Comparison of ENCODE assay signal across 1 cellular context in the genomic region with DNA sequence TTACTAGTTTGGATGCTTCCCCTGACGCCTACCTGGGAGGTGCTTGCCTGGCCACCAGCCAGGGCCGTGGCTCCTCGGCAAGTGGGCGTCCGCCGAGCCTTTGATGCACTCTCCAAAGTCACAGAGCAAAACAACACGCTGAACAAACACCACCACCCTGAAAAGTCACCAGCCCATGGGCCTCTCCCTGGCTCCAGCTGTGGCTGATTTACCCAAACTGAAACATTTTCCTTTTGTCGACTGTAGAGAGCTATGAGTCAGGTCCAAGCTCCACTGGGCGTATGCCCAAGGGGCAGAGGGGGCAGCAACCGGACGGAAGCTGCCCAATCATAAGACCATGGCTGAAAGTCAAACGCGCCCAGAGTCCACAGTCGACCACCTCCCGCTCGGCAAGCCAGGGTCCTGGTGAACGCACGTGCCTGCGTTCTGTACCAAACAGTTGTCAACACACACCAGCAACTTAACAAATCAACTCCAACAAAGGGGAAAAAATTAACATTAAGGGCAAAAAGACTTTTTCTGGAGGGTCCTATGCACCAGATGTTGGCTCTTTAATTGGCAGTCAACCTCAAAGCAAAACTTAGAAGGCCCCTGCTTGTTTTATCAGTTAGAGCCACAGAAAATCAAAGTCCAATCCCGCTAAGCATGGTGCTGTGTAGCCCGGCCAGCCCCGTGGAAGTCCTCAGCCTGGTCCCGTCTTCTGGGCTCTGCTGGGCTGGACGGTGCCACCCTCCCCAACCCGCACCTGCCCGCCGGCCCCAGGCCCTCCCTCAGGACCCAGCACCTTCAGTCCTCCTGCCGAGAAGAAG.
TF ChIP-seq lines count a peak whose summit lies in the region.

No MANE protein-coding gene starts in this region.

TF ChIP-seq in HepG2, 621 proteins besides CTCF, POLR2A, EP300 and RAD21 (continued from another document and continues in another):
- TF ChIP-seq, protein P1, sequence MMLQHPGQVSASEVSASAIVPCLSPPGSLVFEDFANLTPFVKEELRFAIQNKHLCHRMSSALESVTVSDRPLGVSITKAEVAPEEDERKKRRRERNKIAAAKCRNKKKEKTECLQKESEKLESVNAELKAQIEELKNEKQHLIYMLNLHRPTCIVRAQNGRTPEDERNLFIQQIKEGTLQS (CRISPR knock-in tag; IDR thresholded peaks at IDR 0.05), result peak; percentile 46; the same call in 1 of the 2 replicates
- TF ChIP-seq SMYD3 (CRISPR knock-in tag; IDR thresholded peaks at IDR 0.05), result 0 out of 2 replicates have a peak, but pooled peaks have one; percentile 77
- TF ChIP-seq NR2C2 (CRISPR knock-in tag; IDR thresholded peaks at IDR 0.05; ENCODE audit: borderline replicate concordance), result peak; percentile 68
- TF ChIP-seq, protein P2, sequence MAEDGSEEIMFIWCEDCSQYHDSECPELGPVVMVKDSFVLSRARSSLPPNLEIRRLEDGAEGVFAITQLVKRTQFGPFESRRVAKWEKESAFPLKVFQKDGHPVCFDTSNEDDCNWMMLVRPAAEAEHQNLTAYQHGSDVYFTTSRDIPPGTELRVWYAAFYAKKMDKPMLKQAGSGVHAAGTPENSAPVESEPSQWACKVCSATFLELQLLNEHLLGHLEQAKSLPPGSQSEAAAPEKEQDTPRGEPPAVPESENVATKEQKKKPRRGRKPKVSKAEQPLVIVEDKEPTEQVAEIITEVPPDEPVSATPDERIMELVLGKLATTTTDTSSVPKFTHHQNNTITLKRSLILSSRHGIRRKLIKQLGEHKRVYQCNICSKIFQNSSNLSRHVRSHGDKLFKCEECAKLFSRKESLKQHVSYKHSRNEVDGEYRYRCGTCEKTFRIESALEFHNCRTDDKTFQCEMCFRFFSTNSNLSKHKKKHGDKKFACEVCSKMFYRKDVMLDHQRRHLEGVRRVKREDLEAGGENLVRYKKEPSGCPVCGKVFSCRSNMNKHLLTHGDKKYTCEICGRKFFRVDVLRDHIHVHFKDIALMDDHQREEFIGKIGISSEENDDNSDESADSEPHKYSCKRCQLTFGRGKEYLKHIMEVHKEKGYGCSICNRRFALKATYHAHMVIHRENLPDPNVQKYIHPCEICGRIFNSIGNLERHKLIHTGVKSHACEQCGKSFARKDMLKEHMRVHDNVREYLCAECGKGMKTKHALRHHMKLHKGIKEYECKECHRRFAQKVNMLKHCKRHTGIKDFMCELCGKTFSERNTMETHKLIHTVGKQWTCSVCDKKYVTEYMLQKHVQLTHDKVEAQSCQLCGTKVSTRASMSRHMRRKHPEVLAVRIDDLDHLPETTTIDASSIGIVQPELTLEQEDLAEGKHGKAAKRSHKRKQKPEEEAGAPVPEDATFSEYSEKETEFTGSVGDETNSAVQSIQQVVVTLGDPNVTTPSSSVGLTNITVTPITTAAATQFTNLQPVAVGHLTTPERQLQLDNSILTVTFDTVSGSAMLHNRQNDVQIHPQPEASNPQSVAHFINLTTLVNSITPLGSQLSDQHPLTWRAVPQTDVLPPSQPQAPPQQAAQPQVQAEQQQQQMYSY (CRISPR knock-in tag; IDR thresholded peaks at IDR 0.05), result peak; percentile 51; the same call in 1 of the 2 replicates
- TF ChIP-seq PITX1 (CRISPR knock-in tag; IDR thresholded peaks at IDR 0.05), result peak; percentile 92
- peak; percentile 69 for TF ChIP-seq SKI (IDR thresholded peaks at IDR 0.05; ENCODE audit: partially characterized antibody)
- TF ChIP-seq ZNF224 (CRISPR knock-in tag; IDR thresholded peaks at IDR 0.05), result no peak
- no peak for TF ChIP-seq KLF9 (CRISPR knock-in tag; IDR thresholded peaks at IDR 0.05; ENCODE audit: low read depth)
- TF ChIP-seq ZNF775 (CRISPR knock-in tag; IDR thresholded peaks at IDR 0.05; ENCODE audit: borderline replicate concordance), result no peak
- 0 out of 2 replicates have a peak, but pooled peaks have one; percentile 72 for TF ChIP-seq ZNF264 (CRISPR knock-in tag; IDR thresholded peaks at IDR 0.05)
- no peak for TF ChIP-seq HES4 (CRISPR knock-in tag; IDR thresholded peaks at IDR 0.05; ENCODE audit: borderline replicate concordance)
- TF ChIP-seq MAFG (CRISPR knock-in tag; IDR thresholded peaks at IDR 0.05), result no peak
- no peak; the same call in 1 of the 2 replicates for TF ChIP-seq ELF4 (CRISPR knock-in tag; IDR thresholded peaks at IDR 0.05; ENCODE audit: borderline replicate concordance)
- no peak for TF ChIP-seq SIN3B (IDR thresholded peaks at IDR 0.05; ENCODE audit: low read length)
- peak; percentile 91; the same call in 1 of the 2 replicates for TF ChIP-seq ZNF749 (CRISPR knock-in tag; IDR thresholded peaks at IDR 0.05; ENCODE audit: borderline replicate concordance)
- no peak for TF ChIP-seq ZNF24 (IDR thresholded peaks at IDR 0.05)
- TF ChIP-seq, protein P3, sequence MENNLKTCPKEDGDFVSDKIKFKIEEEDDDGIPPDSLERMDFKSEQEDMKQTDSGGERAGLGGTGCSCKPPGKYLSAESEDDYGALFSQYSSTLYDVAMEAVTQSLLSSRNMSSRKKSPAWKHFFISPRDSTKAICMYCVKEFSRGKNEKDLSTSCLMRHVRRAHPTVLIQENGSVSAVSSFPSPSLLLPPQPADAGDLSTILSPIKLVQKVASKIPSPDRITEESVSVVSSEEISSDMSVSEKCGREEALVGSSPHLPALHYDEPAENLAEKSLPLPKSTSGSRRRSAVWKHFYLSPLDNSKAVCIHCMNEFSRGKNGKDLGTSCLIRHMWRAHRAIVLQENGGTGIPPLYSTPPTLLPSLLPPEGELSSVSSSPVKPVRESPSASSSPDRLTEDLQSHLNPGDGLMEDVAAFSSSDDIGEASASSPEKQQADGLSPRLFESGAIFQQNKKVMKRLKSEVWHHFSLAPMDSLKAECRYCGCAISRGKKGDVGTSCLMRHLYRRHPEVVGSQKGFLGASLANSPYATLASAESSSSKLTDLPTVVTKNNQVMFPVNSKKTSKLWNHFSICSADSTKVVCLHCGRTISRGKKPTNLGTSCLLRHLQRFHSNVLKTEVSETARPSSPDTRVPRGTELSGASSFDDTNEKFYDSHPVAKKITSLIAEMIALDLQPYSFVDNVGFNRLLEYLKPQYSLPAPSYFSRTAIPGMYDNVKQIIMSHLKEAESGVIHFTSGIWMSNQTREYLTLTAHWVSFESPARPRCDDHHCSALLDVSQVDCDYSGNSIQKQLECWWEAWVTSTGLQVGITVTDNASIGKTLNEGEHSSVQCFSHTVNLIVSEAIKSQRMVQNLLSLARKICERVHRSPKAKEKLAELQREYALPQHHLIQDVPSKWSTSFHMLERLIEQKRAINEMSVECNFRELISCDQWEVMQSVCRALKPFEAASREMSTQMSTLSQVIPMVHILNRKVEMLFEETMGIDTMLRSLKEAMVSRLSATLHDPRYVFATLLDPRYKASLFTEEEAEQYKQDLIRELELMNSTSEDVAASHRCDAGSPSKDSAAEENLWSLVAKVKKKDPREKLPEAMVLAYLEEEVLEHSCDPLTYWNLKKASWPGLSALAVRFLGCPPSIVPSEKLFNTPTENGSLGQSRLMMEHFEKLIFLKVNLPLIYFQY (CRISPR knock-in tag; IDR thresholded peaks at IDR 0.05; ENCODE audit: borderline replicate concordance), result peak; percentile 90
- TF ChIP-seq, protein P4, sequence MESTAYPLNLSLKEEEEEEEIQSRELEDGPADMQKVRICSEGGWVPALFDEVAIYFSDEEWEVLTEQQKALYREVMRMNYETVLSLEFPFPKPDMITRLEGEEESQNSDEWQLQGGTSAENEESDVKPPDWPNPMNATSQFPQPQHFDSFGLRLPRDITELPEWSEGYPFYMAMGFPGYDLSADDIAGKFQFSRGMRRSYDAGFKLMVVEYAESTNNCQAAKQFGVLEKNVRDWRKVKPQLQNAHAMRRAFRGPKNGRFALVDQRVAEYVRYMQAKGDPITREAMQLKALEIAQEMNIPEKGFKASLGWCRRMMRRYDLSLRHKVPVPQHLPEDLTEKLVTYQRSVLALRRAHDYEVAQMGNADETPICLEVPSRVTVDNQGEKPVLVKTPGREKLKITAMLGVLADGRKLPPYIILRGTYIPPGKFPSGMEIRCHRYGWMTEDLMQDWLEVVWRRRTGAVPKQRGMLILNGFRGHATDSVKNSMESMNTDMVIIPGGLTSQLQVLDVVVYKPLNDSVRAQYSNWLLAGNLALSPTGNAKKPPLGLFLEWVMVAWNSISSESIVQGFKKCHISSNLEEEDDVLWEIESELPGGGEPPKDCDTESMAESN (CRISPR knock-in tag; conservative IDR thresholded peaks at IDR 0.05), result peak; percentile 87
- TF ChIP-seq ZC3H4 (CRISPR knock-in tag; IDR thresholded peaks at IDR 0.05; ENCODE audit: borderline replicate concordance), result peak; percentile 75
- peak; percentile 91; the same call in 1 of the 2 replicates for TF ChIP-seq SPEN (CRISPR knock-in tag; IDR thresholded peaks at IDR 0.05; ENCODE audit: low read depth)
- TF ChIP-seq, protein P5, sequence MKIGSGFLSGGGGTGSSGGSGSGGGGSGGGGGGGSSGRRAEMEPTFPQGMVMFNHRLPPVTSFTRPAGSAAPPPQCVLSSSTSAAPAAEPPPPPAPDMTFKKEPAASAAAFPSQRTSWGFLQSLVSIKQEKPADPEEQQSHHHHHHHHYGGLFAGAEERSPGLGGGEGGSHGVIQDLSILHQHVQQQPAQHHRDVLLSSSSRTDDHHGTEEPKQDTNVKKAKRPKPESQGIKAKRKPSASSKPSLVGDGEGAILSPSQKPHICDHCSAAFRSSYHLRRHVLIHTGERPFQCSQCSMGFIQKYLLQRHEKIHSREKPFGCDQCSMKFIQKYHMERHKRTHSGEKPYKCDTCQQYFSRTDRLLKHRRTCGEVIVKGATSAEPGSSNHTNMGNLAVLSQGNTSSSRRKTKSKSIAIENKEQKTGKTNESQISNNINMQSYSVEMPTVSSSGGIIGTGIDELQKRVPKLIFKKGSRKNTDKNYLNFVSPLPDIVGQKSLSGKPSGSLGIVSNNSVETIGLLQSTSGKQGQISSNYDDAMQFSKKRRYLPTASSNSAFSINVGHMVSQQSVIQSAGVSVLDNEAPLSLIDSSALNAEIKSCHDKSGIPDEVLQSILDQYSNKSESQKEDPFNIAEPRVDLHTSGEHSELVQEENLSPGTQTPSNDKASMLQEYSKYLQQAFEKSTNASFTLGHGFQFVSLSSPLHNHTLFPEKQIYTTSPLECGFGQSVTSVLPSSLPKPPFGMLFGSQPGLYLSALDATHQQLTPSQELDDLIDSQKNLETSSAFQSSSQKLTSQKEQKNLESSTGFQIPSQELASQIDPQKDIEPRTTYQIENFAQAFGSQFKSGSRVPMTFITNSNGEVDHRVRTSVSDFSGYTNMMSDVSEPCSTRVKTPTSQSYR (CRISPR knock-in tag; IDR thresholded peaks at IDR 0.05; ENCODE audit: borderline replicate concordance), result peak; percentile 27; the same call in 1 of the 2 replicates
- TF ChIP-seq STAG1 (CRISPR knock-in tag; IDR thresholded peaks at IDR 0.05), result peak; percentile 35
- no peak; the same call in 1 of the 2 replicates for TF ChIP-seq ZNF34 (CRISPR knock-in tag; IDR thresholded peaks at IDR 0.05; ENCODE audit: borderline replicate concordance)
- no peak for TF ChIP-seq GLI4 (CRISPR knock-in tag; IDR thresholded peaks at IDR 0.05; ENCODE audit: borderline replicate concordance)
- TF ChIP-seq, protein P6, sequence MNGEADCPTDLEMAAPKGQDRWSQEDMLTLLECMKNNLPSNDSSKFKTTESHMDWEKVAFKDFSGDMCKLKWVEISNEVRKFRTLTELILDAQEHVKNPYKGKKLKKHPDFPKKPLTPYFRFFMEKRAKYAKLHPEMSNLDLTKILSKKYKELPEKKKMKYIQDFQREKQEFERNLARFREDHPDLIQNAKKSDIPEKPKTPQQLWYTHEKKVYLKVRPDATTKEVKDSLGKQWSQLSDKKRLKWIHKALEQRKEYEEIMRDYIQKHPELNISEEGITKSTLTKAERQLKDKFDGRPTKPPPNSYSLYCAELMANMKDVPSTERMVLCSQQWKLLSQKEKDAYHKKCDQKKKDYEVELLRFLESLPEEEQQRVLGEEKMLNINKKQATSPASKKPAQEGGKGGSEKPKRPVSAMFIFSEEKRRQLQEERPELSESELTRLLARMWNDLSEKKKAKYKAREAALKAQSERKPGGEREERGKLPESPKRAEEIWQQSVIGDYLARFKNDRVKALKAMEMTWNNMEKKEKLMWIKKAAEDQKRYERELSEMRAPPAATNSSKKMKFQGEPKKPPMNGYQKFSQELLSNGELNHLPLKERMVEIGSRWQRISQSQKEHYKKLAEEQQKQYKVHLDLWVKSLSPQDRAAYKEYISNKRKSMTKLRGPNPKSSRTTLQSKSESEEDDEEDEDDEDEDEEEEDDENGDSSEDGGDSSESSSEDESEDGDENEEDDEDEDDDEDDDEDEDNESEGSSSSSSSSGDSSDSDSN (CRISPR knock-in tag; IDR thresholded peaks at IDR 0.05), result peak; percentile 91
- TF ChIP-seq, protein P7, sequence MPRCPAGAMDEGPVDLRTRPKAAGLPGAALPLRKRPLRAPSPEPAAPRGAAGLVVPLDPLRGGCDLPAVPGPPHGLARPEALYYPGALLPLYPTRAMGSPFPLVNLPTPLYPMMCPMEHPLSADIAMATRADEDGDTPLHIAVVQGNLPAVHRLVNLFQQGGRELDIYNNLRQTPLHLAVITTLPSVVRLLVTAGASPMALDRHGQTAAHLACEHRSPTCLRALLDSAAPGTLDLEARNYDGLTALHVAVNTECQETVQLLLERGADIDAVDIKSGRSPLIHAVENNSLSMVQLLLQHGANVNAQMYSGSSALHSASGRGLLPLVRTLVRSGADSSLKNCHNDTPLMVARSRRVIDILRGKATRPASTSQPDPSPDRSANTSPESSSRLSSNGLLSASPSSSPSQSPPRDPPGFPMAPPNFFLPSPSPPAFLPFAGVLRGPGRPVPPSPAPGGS (CRISPR knock-in tag; IDR thresholded peaks at IDR 0.05), result peak; percentile 80
- TF ChIP-seq ZNF607 (CRISPR knock-in tag; IDR thresholded peaks at IDR 0.05; ENCODE audit: borderline replicate concordance), result 0 out of 2 replicates have a peak, but pooled peaks have one; percentile 60
- TF ChIP-seq MTA3 (CRISPR knock-in tag; IDR thresholded peaks at IDR 0.05), result no peak
- peak; percentile 99 for TF ChIP-seq MED1 (CRISPR knock-in tag; IDR thresholded peaks at IDR 0.05)
- no peak for TF ChIP-seq ZNF660 (CRISPR knock-in tag; IDR thresholded peaks at IDR 0.05; ENCODE audit: borderline replicate concordance, low read depth)
- TF ChIP-seq SALL2 (CRISPR knock-in tag; IDR thresholded peaks at IDR 0.05), result peak; percentile 92; the same call in 1 of the 2 replicates
- no peak; the same call in 1 of the 2 replicates for TF ChIP-seq ZNF782 (CRISPR knock-in tag; IDR thresholded peaks at IDR 0.05; ENCODE audit: borderline replicate concordance)
- TF ChIP-seq SP140L (CRISPR knock-in tag; IDR thresholded peaks at IDR 0.05; ENCODE audit: borderline replicate concordance), result no peak; the same call in 1 of the 2 replicates
- TF ChIP-seq, protein P8, sequence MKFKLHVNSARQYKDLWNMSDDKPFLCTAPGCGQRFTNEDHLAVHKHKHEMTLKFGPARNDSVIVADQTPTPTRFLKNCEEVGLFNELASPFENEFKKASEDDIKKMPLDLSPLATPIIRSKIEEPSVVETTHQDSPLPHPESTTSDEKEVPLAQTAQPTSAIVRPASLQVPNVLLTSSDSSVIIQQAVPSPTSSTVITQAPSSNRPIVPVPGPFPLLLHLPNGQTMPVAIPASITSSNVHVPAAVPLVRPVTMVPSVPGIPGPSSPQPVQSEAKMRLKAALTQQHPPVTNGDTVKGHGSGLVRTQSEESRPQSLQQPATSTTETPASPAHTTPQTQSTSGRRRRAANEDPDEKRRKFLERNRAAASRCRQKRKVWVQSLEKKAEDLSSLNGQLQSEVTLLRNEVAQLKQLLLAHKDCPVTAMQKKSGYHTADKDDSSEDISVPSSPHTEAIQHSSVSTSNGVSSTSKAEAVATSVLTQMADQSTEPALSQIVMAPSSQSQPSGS (CRISPR knock-in tag; IDR thresholded peaks at IDR 0.05), result peak; percentile 81
- no peak for TF ChIP-seq CENPX (CRISPR knock-in tag; IDR thresholded peaks at IDR 0.05)
- no peak for TF ChIP-seq GTF3A (CRISPR knock-in tag; conservative IDR thresholded peaks at IDR 0.05)
- TF ChIP-seq HNRNPLL (IDR thresholded peaks at IDR 0.05; ENCODE audit: low read depth, low read length, poor library complexity, severe bottlenecking), result peak; percentile 54
- no peak for TF ChIP-seq STAT5B (CRISPR knock-in tag; IDR thresholded peaks at IDR 0.05)
